ENCODE assay signal across 1 cellular context in the genomic region with DNA sequence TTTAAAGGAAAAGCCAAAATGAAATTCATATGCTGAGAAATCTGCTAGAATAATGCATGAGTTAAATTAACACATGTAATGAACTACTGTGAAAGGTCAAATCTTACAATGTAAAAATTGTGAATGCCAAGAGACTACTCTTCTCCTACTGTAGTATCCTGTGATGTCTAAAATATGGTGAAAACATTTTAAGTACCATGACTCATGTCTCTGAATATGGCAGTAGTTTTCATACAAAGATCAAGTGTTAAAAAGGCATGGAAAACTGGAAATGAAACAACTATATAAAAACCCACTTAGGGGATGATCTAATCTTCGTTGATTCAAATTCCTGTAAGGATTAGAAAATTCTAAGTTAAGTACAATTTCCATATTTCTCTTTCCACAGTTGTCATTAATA.
TF ChIP-seq lines count a peak whose summit lies in the region.

No MANE protein-coding gene starts in this region.

TF ChIP-seq in H1, 55 proteins besides CTCF, POLR2A, EP300 and RAD21 (continued from another document):
- TF ChIP-seq JUND (IDR thresholded peaks at IDR 0.05; ENCODE audit: low read length) (no peak), HDAC2 (IDR thresholded peaks at IDR 0.05; ENCODE audit: borderline replicate concordance in 1 of 2, low read depth in 2 of 2, low read length in 2 of 2) (no peak), SIRT6 (IDR thresholded peaks at IDR 0.05; ENCODE audit: low read length) (no peak), FOSL1 (IDR thresholded peaks at IDR 0.05; ENCODE audit: insufficient read depth, low read depth, low read length) (no peak), HDAC6 (IDR thresholded peaks at IDR 0.05; ENCODE audit: low read depth, low read length) (no peak), NRF1 (IDR thresholded peaks at IDR 0.05; ENCODE audit: low read depth, low read length) (no peak), SP2 (IDR thresholded peaks at IDR 0.05; ENCODE audit: low read length) (no peak), EGR1 (IDR thresholded peaks at IDR 0.05; ENCODE audit: borderline replicate concordance, low read depth, low read length) (no peak), RBBP5 (IDR thresholded peaks at IDR 0.05; ENCODE audit: borderline replicate concordance, low read depth, low read length) (no peak), BCL11A (IDR thresholded peaks at IDR 0.05; ENCODE audit: low read depth in 2 of 2, low read length in 2 of 2) (no peak), CTBP2 (IDR thresholded peaks at IDR 0.05; ENCODE audit: borderline replicate concordance, insufficient read depth, insufficient read length, low read length) (no peak), BRCA1 (IDR thresholded peaks at IDR 0.05; ENCODE audit: low read depth, low read length) (no peak)
- TF ChIP-seq, protein P1, sequence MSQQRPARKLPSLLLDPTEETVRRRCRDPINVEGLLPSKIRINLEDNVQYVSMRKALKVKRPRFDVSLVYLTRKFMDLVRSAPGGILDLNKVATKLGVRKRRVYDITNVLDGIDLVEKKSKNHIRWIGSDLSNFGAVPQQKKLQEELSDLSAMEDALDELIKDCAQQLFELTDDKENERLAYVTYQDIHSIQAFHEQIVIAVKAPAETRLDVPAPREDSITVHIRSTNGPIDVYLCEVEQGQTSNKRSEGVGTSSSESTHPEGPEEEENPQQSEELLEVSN (IDR thresholded peaks at IDR 0.05) = no peak
